9 cellular contexts compared by ENCODE assay signal in the genomic region with DNA sequence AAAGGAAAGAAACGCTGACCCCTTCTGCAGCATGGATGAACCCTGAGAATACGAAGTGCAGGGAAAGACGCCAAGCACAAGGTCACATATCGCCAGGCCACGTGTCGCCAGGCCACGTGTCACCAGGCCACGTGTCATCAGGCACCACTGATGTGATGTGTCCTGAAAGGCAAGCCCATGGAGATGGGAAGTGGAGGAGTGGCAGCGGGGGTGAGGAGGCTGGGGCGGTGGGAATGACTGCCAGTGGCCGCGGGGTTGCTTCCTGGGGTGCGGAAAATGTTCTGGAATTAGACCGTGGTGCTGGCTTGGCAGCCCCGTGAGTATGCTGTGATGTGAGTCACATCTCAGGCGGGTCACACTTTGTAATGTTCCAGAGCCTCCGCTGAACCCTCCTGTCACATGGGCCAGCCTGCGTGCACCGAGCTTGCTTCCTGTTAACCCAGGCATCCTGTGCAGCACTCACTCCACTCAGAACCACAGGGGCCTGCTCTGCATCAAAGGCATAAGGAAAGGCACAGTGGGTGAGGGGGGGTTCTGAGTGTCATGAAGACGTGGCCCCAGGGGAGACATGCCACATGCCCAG. TPM values are rescaled to one million over a fixed set of nuclear protein-coding genes. Genes with fewer than 3 reads are reported as not detected.
DNase-seq lines count a peak whose midpoint lies in the region; ATAC-seq and TF ChIP-seq lines count a peak whose summit lies in the region.
"Had no signal": no experiment of that assay in that cellular context is flagged by ENCODE, and none has a peak within 500 bp of the region (broad histone marks: within the 10 kb centered on the region; RNA-seq: fewer than 3 reads in every experiment).

No MANE protein-coding gene starts in this region.

- no peaks in the 10 kb centered on the region for H3K36me3 ChIP-seq in hepatocyte (replicated peaks; ENCODE audit: insufficient read depth, low read depth)

- no peaks in the 10 kb centered on the region for H3K9me3 Mint-ChIP-seq in T-cell
- H3K9me3 Mint-ChIP-seq in activated naive CD4-positive, alpha-beta T cell treated with anti-CD3 and anti-CD28 coated beads, Interleukin-2, amount 50 U/mL, for 24 hours: no peaks in the 10 kb centered on the region

- peaks cover 43% of the 10 kb centered on the region for H3K36me3 Mint-ChIP-seq in T-cell
- H3K36me3 Mint-ChIP-seq in activated naive CD4-positive, alpha-beta T cell treated with anti-CD3 and anti-CD28 coated beads, Interleukin-2, amount 50 U/mL, for 24 hours: peaks cover 10% of the 10 kb centered on the region

- POLR2A ChIA-PET in T-cell (lab: Charles Lee): no interaction called here

- no peak overlapping the region for H3K4me2 ChIP-seq in hepatocyte

- H3K27me3 Mint-ChIP-seq in T-cell: no peaks in the 10 kb centered on the region
- H3K27me3 Mint-ChIP-seq in activated naive CD4-positive, alpha-beta T cell treated with anti-CD3 and anti-CD28 coated beads, Interleukin-2, amount 50 U/mL, for 24 hours: no peaks in the 10 kb centered on the region

- no peaks in the 10 kb centered on the region for H3K9me3 ChIP-seq in hepatocyte (ENCODE audit: low read depth)

- peak overlapping the region; percentile 46 to 88 for H3K27ac Mint-ChIP-seq in T-cell
- H3K27ac Mint-ChIP-seq in activated naive CD4-positive, alpha-beta T cell treated with anti-CD3 and anti-CD28 coated beads, Interleukin-2, amount 50 U/mL, for 24 hours: peak overlapping the region; percentile 23

- H3K27me3 ChIP-seq in hepatocyte: no peaks in the 10 kb centered on the region

- CTCF ChIA-PET in T-cell (lab: Charles Lee): no interaction called here

- no peak for TF ChIP-seq CTCF in hepatocyte (IDR thresholded peaks at IDR 0.05; ENCODE audit: poor library complexity)

- ATAC-seq in T-cell (replicated peaks in 1 of 4) (peak; percentile 68 to 93 (median 88)), GM21737 (IDR thresholded peaks at IDR 0.05; ENCODE audit: unreplicated experiment) (no peak), GM18502 (IDR thresholded peaks at IDR 0.05; ENCODE audit: poor library complexity, unreplicated experiment) (no peak)
- ATAC-seq: HCT116 had no signal

- no peaks in the 10 kb centered on the region for H3K9me2 ChIP-seq in hepatocyte (replicated peaks; ENCODE audit: insufficient read depth)

- no peaks in the 10 kb centered on the region for H4K20me1 ChIP-seq in hepatocyte (ENCODE audit: insufficient read depth, poor library complexity, severe bottlenecking)

- H2AFZ ChIP-seq in hepatocyte: no peak overlapping the region

- peak overlapping the region in 1 of 3 donors; percentile 64 for H3K4me3 Mint-ChIP-seq in T-cell
- H3K4me3 Mint-ChIP-seq in activated naive CD4-positive, alpha-beta T cell treated with anti-CD3 and anti-CD28 coated beads, Interleukin-2, amount 50 U/mL, for 24 hours: no peak overlapping the region

- 96% methylated on average over 20 of the region's 20 CpGs for WGBS in hepatocyte (ENCODE audit: low lambda C conversion rate, missing lambda C conversion rate)

- no peak overlapping the region for H3K4me3 ChIP-seq in hepatocyte

- H3K4me1 Mint-ChIP-seq in T-cell: peaks cover 21 to 38% (median 30%) of the 10 kb centered on the region in 3 donors
- H3K4me1 Mint-ChIP-seq in activated naive CD4-positive, alpha-beta T cell treated with anti-CD3 and anti-CD28 coated beads, Interleukin-2, amount 50 U/mL, for 24 hours: peaks cover 29% of the 10 kb centered on the region

- DNase-seq in T-cell (peak in 29 of 34 experiments; percentile 22 to 78 (median 44)), hepatocyte (ENCODE audit: low spot score) (peak; percentile 13), epidermal melanocyte (ENCODE audit: insufficient read length, low spot score) (no peak), SKM-1 (lab: John Stamatoyannopoulos, UW; ENCODE audit: unreplicated experiment) (no peak)
- DNase-seq in stimulated activated CD8-positive, alpha-beta memory T cell treated with anti-CD3 and anti-CD28 coated beads, Interleukin-12 subunit alpha, Interleukin-12 subunit beta, amount 100 ng/mL, for 1 hour (ENCODE audit: low read depth): peak; percentile 37

- H3K4me1 ChIP-seq in hepatocyte (ENCODE audit: insufficient read depth): no peaks in the 10 kb centered on the region

- no peak overlapping the region for H3K27ac ChIP-seq in hepatocyte

- peaks cover 5% of the 10 kb centered on the region for H3K79me2 ChIP-seq in hepatocyte

RNA-seq across cellular contexts. Expression of a gene that starts 39.0 kb away (rescaled TPM):
- total RNA-seq in T-cell: 10 to 100 TPM; 28.4 to 66.5 (median 37.6) TPM
- total RNA-seq in hepatocyte: 23.4 and 31.1 TPM in 2 replicates
- polyA plus RNA-seq in hepatocyte: 36.5 and 36.9 TPM in 2 replicates

RNA-seq across cellular contexts. Expression of a gene that starts 51.9 kb away (rescaled TPM):
- total RNA-seq in T-cell: 10 to 100 TPM; 17.3 to 26.6 (median 20.6) TPM
- total RNA-seq in hepatocyte: 55.2 and 58.7 TPM in 2 replicates
- 81.9 and 82.0 TPM in 2 replicates for polyA plus RNA-seq in hepatocyte

Comparison
In these comparisons a context has a peak if more than half of its experiments do, and no peak if none do; other contexts are left out.
1. ATAC-seq: peak in T-cell (4 of 4); none in GM21737 (single experiment) and GM18502 (single experiment).
2. DNase-seq: peak in T-cell (29 of 34), hepatocyte (single experiment) and stimulated activated CD8-positive, alpha-beta memory T cell treated with anti-CD3 and anti-CD28 coated beads, Interleukin-12 subunit alpha, Interleukin-12 subunit beta, amount 100 ng/mL, for 1 hour (single experiment); none in epidermal melanocyte (single experiment) and SKM-1 (single experiment).